ENCODE assay signal across 8 cellular contexts in the genomic region with DNA sequence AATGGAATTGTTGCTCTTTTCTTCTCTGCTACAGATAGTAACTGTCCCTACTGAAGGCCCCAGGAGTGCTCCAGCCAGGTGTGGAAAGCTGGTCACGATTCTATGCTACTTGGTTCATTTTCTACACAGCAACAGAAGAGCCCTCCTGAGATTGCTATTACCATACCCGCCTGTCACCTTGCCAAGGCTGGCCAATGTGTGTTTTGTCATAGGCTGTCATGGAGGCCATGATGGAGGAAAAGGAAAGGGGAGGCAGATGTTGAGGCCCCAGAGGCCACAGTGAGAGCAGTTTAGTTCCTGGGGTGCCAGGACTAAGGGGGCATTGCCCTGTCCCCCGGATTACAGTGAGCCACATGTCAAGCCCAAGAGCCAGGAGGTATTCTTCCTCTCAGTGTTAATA. TPM values are rescaled to one million over a fixed set of nuclear protein-coding genes. Genes with fewer than 3 reads are reported as not detected.
DNase-seq lines count a peak whose midpoint lies in the region; ATAC-seq and TF ChIP-seq lines count a peak whose summit lies in the region.

No MANE protein-coding gene starts in this region.

- H3K27ac Mint-ChIP-seq in brain = peak overlapping the region in 4 of 5 experiments; percentile 95 to 100 (median 97)

- TF ChIP-seq CTCF in heart right ventricle (IDR thresholded peaks at IDR 0.05) (no peak), brain (conservative IDR thresholded peaks at IDR 0.05) (no peak)

- H3K9me3 ChIP-seq in heart right ventricle (no peaks in the 10 kb centered on the region), mesodermal cell (ENCODE audit: control insufficient read depth, low read length) (no peaks in the 10 kb centered on the region)

- H3K27me3 ChIP-seq in heart right ventricle = no peaks in the 10 kb centered on the region

- H3K9me3 Mint-ChIP-seq in brain = peaks cover 0 to 5% (median 0%) of the 10 kb centered on the region in 5 experiments

- peak overlapping the region; percentile 96 to 100 (median 99) for H3K4me3 Mint-ChIP-seq in brain

- H3K27ac ChIP-seq in heart right ventricle = peak overlapping the region in 2 of 10 donors; percentile 90 to 91
- no peak overlapping the region for H3K27ac ChIP-seq in mesodermal cell (ENCODE audit: low read depth, low read length, severe bottlenecking)

- H3K36me3 ChIP-seq in heart right ventricle = peaks cover 0 to 62% (median 8%) of the 10 kb centered on the region in 9 donors
- peaks cover 49% of the 10 kb centered on the region for H3K36me3 ChIP-seq in mesodermal cell (ENCODE audit: control insufficient read depth, insufficient read depth, low read length)

- ATAC-seq in heart right ventricle (no peak), Right ventricle myocardium inferior (no peak), GM21515 (IDR thresholded peaks at IDR 0.05; ENCODE audit: unreplicated experiment) (no peak), HG03378 (IDR thresholded peaks at IDR 0.05; ENCODE audit: unreplicated experiment) (no peak), GM18907 (IDR thresholded peaks at IDR 0.05; ENCODE audit: unreplicated experiment) (no peak)

- no peak for DNase-seq in heart right ventricle
- DNase-seq in Right ventricle myocardium inferior (ENCODE audit: missing footprints) = no peak
- no peak for DNase-seq in NCI-H748 treated with DMSO at 0.1 percent for 48 hours (lab: John Stamatoyannopoulos, UW)

- peaks cover 32% of the 10 kb centered on the region for H3K36me3 Mint-ChIP-seq in brain

- H3K4me1 Mint-ChIP-seq in brain = peaks cover 59% of the 10 kb centered on the region

- WGBS in heart right ventricle, 2 donors = 77 to 81% methylated on average over 3 of the region's 3 CpGs
- 80 to 100% methylated on average over 1 of the region's 3 CpGs for WGBS in mesodermal cell (ENCODE audit: insufficient coverage in 2 of 2), 2 experiments

- intact Hi-C loops in heart right ventricle (cut with DNase I) (loop anchor here in 1 of 10 donors (5.0 kb wide), 1 partner anchor 182 kb away; the partner anchor contains the start of gene MAT2A), Right ventricle myocardium inferior (cut with DNase I) (loop anchor here (10.0 kb wide), 1 partner anchor 179 kb away; the partner anchor contains the start of gene MAT2A)

- H3K4me3 ChIP-seq in heart right ventricle (peak overlapping the region; percentile 52 to 87 (median 68)), mesodermal cell (ENCODE audit: extremely low read depth, insufficient read depth, low read length, poor library complexity, severe bottlenecking) (peak overlapping the region; percentile 87)

- peaks cover 0 to 46% (median 22%) of the 10 kb centered on the region in 9 donors for H3K4me1 ChIP-seq in heart right ventricle
- peaks cover 3% of the 10 kb centered on the region for H3K4me1 ChIP-seq in mesodermal cell (ENCODE audit: control insufficient read depth, insufficient read depth, low read length, poor library complexity, severe bottlenecking)

- peaks cover 8% of the 10 kb centered on the region for H3K27me3 Mint-ChIP-seq in brain

RNA-seq across cellular contexts. Expression of gene ELMOD3, which starts 1.0 kb away (rescaled TPM):
- total RNA-seq in heart right ventricle = 10 to 100 TPM in 1 of 10 donors, 1 to 10 TPM in 9; 7.3 to 12.5 (median 8.8) TPM
- 10 to 100 TPM; 11.4 to 23.8 TPM for polyA plus RNA-seq in heart right ventricle
- total RNA-seq in Right ventricle myocardium inferior = 10.2 TPM
- 14.6 TPM for polyA plus RNA-seq in brain (ENCODE audit: insufficient read depth, low read depth, low replicate concordance)
- 11.8 TPM for polyA plus RNA-seq in mesodermal cell (2013, experiment 1 of 2)
- 16.2 TPM for polyA plus RNA-seq in mesodermal cell (2013, experiment 2 of 2)

RNA-seq across cellular contexts. Expression of gene RETSAT, which starts 1.2 kb away (rescaled TPM):
- total RNA-seq in heart right ventricle (10 to 100 TPM; 27.9 to 87.4 (median 35.6) TPM), Right ventricle myocardium inferior (44.8 TPM)
- polyA plus RNA-seq in heart right ventricle (10 to 100 TPM; 20.3 to 52.4 TPM), brain (ENCODE audit: insufficient read depth, low read depth, low replicate concordance) (33.3 TPM)
- polyA plus RNA-seq in mesodermal cell (2013, experiment 1 of 2) = 16.1 TPM
- 14.8 TPM for polyA plus RNA-seq in mesodermal cell (2013, experiment 2 of 2)

RNA-seq across cellular contexts. Expression of gene TGOLN2, which starts 27.7 kb away (rescaled TPM):
- total RNA-seq in heart right ventricle (10 to 100 TPM; 66.2 to 99.9 (median 78.4) TPM), Right ventricle myocardium inferior (65.6 TPM)
- polyA plus RNA-seq in heart right ventricle (10 to 100 TPM; 12.1 to 23.0 TPM), brain (ENCODE audit: insufficient read depth, low read depth, low replicate concordance) (80.0 TPM)
- polyA plus RNA-seq in mesodermal cell (2013, experiment 1 of 2) = 53.5 TPM
- 46.8 TPM for polyA plus RNA-seq in mesodermal cell (2013, experiment 2 of 2)

RNA-seq across cellular contexts. Expression of gene CAPG, which starts 54.6 kb away (rescaled TPM):
- total RNA-seq in heart right ventricle (10 to 100 TPM in 1 of 10 donors, 1 to 10 TPM in 8, under 1 TPM in 1; 0.83 to 30.4 (median 5.9) TPM), Right ventricle myocardium inferior (5.2 TPM)
- polyA plus RNA-seq in heart right ventricle (10 to 100 TPM in 1 of 2 donors, 1 to 10 TPM in 1; 8.8 to 17.1 TPM), brain (ENCODE audit: insufficient read depth, low read depth, low replicate concordance) (92.2 TPM)
- polyA plus RNA-seq in mesodermal cell (2013, experiment 1 of 2) = 79.5 TPM
- 71.6 TPM for polyA plus RNA-seq in mesodermal cell (2013, experiment 2 of 2)
